In the genomic region with DNA sequence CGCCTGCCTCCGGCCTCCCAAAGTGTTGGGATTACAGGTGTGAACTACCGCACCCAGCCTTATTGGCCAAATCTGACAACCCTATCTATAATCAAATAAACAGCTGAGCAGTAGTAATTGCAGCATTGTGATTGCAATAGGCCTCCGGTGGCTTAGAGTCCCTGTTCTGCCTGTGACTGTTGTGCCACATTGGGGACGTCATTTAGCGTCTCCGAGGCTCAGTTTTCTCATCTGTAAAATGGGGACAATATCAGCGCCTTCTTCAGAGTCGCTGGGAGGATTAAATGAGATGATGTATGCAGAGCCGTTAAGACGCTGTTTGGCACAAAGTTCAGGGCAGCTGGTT, we compare ENCODE assay signal across 8 cellular contexts. TPM values are rescaled to one million over a fixed set of nuclear protein-coding genes. Genes with fewer than 3 reads are reported as not detected.
DNase-seq lines count a peak whose midpoint lies in the region; ATAC-seq, FAIRE-seq and TF ChIP-seq lines count a peak whose summit lies in the region.

No MANE protein-coding gene starts in this region.

- FAIRE-seq in H54 (lab: Jason Lieb, UNC): no peak

- peaks cover 1% of the 10 kb centered on the region for H3K36me3 ChIP-seq in kidney epithelial cell (ENCODE audit: control insufficient read depth, insufficient read depth, low read length)

- no peaks in the 10 kb centered on the region for H3K36me3 Mint-ChIP-seq in activated CD4-positive, alpha-beta T cell treated with anti-CD3 and anti-CD28 coated beads for 36 hours (ENCODE audit: low read depth)

- H3K4me3 ChIP-seq in kidney epithelial cell (ENCODE audit: low read depth, low read length): peak overlapping the region; percentile 30

- H3K27ac ChIP-seq in angular gyrus (ENCODE audit: low read depth, low read length): peak overlapping the region; percentile 73
- peak overlapping the region; percentile 51 for H3K27ac ChIP-seq in substantia nigra (ENCODE audit: low read depth, low read length, poor library complexity, severe bottlenecking)

- H3K4me3 Mint-ChIP-seq in activated CD4-positive, alpha-beta T cell treated with anti-CD3 and anti-CD28 coated beads for 36 hours: peak overlapping the region; percentile 47

- POLR2A ChIA-PET in activated CD4-positive, alpha-beta T cell treated with anti-CD3 and anti-CD28 coated beads for 36 hours (lab: Charles Lee): no interaction called here

- H3K27me3 Mint-ChIP-seq in activated CD4-positive, alpha-beta T cell treated with anti-CD3 and anti-CD28 coated beads for 36 hours: no peaks in the 10 kb centered on the region

- H3K9me3 Mint-ChIP-seq in activated CD4-positive, alpha-beta T cell treated with anti-CD3 and anti-CD28 coated beads for 36 hours (ENCODE audit: low read depth): no peaks in the 10 kb centered on the region

- H3K4me1 Mint-ChIP-seq in activated CD4-positive, alpha-beta T cell treated with anti-CD3 and anti-CD28 coated beads for 36 hours: peaks cover 60% of the 10 kb centered on the region

- no peak for TF ChIP-seq CTCF in kidney epithelial cell (IDR thresholded peaks at IDR 0.05; ENCODE audit: insufficient read depth, low read length, poor library complexity, severe bottlenecking)

- peak overlapping the region; percentile 47 for H3K27ac Mint-ChIP-seq in activated CD4-positive, alpha-beta T cell treated with anti-CD3 and anti-CD28 coated beads for 36 hours

- intact Hi-C loops in activated CD4-positive, alpha-beta T cell treated with anti-CD3 and anti-CD28 coated beads for 36 hours (cut with DNase I, micrococcal nuclease): loop anchor here (1.0 to 10.0 kb wide), 6 partner anchors 14 to 785 kb away; partner anchors contain the start of genes DEGS1 (in 1 of the 2) and WDR26 (in 1 of the 2)

- H3K27me3 ChIP-seq in kidney epithelial cell (ENCODE audit: control insufficient read depth, insufficient read depth, low read length): no peaks in the 10 kb centered on the region

- TF ChIP-seq POLR2A in H54 (IDR thresholded peaks at IDR 0.05; ENCODE audit: low read depth, low read length): no peak

- ATAC-seq in activated CD4-positive, alpha-beta T cell treated with anti-CD3 and anti-CD28 coated beads for 36 hours: no peak
- no peak for ATAC-seq in GM21576 (IDR thresholded peaks at IDR 0.05; ENCODE audit: unreplicated experiment)

- DNase-seq in activated CD4-positive, alpha-beta T cell treated with anti-CD3 and anti-CD28 coated beads for 36 hours: no peak
- no peak for DNase-seq in activated CD4-positive, alpha-beta T cell treated with anti-CD3 and anti-CD28 coated beads, Interleukin-2, amount 50 U/mL, for 1 hour
- DNase-seq in kidney epithelial cell (ENCODE audit: low read depth) (no peak), substantia nigra (lab: John Stamatoyannopoulos, UW) (no peak), NAMALWA (ENCODE audit: low spot score) (no peak), H54 (ENCODE audit: insufficient read length, low spot score) (no peak)

- CTCF ChIA-PET in activated CD4-positive, alpha-beta T cell treated with anti-CD3 and anti-CD28 coated beads for 36 hours (lab: Charles Lee): interaction anchor here (0.6 to 2.1 kb wide), 4 partner anchors 9 to 38 kb away, joined by 3 to 10 read pairs (median 4); no protein-coding TSS in a partner anchor

RNA-seq across cellular contexts. Expression of gene CAPN2, which starts 0.5 kb away (rescaled TPM):
- 10 to 100 TPM; 31.1 to 33.1 TPM for total RNA-seq in activated CD4-positive, alpha-beta T cell treated with anti-CD3 and anti-CD28 coated beads for 36 hours
- 258 and 261 TPM in 2 replicates for total RNA-seq in kidney epithelial cell

RNA-seq across cellular contexts. Expression of gene CAPN8, which starts 46.3 kb away (rescaled TPM):
- total RNA-seq in activated CD4-positive, alpha-beta T cell treated with anti-CD3 and anti-CD28 coated beads for 36 hours: not detected
- not detected in 2 replicates for total RNA-seq in kidney epithelial cell
